In the genomic region with DNA sequence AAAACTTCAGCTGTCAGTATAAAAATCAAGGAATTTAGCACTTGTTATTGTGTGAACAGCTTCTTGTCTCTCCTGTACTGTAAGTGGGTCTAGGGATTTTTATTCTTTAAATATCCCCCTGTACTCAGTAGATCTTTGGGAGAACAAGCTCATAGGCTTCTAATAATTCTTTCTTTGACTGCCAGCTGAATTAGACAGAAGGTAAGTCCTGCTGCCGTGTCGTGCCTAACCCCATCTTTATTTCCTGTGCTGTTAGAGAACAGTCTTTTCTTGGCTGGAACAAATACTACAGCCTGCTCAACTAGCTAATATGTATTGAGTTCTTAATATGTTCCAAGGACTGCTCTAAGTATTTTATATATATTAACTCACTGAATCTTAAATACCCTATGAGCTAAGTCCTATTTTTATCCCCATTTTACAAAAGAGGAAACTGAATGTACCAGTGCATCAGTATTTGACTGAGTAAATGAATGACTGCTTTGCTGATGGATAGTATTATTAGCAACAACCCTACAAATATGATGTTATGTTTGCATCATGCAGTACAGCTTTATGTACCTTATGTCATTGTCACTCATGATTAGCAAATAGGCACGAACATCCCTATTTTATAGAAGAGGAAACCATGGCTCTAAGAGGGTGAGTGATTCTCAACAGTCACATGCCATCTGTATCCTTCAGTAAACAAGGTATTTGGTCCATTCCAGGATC, we compare ENCODE assay signal across 15 cellular contexts. TPM values are rescaled to one million over a fixed set of nuclear protein-coding genes. Genes with fewer than 3 reads are reported as not detected.
DNase-seq lines count a peak whose midpoint lies in the region; ATAC-seq, FAIRE-seq and TF ChIP-seq lines count a peak whose summit lies in the region.
"Had no signal": no experiment of that assay in that cellular context is flagged by ENCODE, and none has a peak within 500 bp of the region (broad histone marks: within the 10 kb centered on the region; RNA-seq: fewer than 3 reads in every experiment).

No MANE protein-coding gene starts in this region.

- H3K27me3 Mint-ChIP-seq in natural killer cell treated with Interleukin-12 subunit alpha and Interleukin-12 subunit beta and Interleukin-15 and Interleukin-18, amount 100 ng/mL, for 72 hours = peaks cover 0 to under 1% of the 10 kb centered on the region in 2 donors
- no peaks in the 10 kb centered on the region for H3K27me3 Mint-ChIP-seq in natural killer cell (ENCODE audit: low read depth in 2 of 2)
- no peaks in the 10 kb centered on the region for H3K27me3 Mint-ChIP-seq in activated T-helper 17 cell treated with anti-CD3 and anti-CD28 coated beads, Interleukin-2, amount 50 U/mL, for 72 hours
- peaks cover 25% of the 10 kb centered on the region for H3K27me3 Mint-ChIP-seq in stimulated activated memory B cell treated with anti-CD40 and anti-IgM and Interleukin-4, amounts not matched to agents 10 μg/mL and 1 μg/mL and 100 μg/mL, for 72 hours
- H3K27me3 Mint-ChIP-seq in glutamatergic neuron (ENCODE audit: unreplicated experiment) = peaks cover 12% of the 10 kb centered on the region

- peak overlapping the region; percentile 0 to 36 for H3K27ac Mint-ChIP-seq in natural killer cell treated with Interleukin-12 subunit alpha and Interleukin-12 subunit beta and Interleukin-15 and Interleukin-18, amount 100 ng/mL, for 72 hours
- H3K27ac Mint-ChIP-seq in natural killer cell (peak overlapping the region in 1 of 2 donors; percentile 59), glutamatergic neuron (ENCODE audit: unreplicated experiment) (no peak overlapping the region)
- H3K27ac Mint-ChIP-seq in activated T-helper 17 cell treated with anti-CD3 and anti-CD28 coated beads, Interleukin-2, amount 50 U/mL, for 72 hours = peak overlapping the region; percentile 35
- peak overlapping the region; percentile 7 for H3K27ac Mint-ChIP-seq in stimulated activated memory B cell treated with anti-CD40 and anti-IgM and Interleukin-4, amounts not matched to agents 10 μg/mL and 1 μg/mL and 100 μg/mL, for 72 hours

- FAIRE-seq in H54 (lab: Jason Lieb, UNC) = no peak

- peaks cover 43 to 55% of the 10 kb centered on the region in 2 donors for H3K4me1 Mint-ChIP-seq in natural killer cell treated with Interleukin-12 subunit alpha and Interleukin-12 subunit beta and Interleukin-15 and Interleukin-18, amount 100 ng/mL, for 72 hours (ENCODE audit: low read depth in 2 of 2)
- peaks cover 25 to 47% of the 10 kb centered on the region in 2 donors for H3K4me1 Mint-ChIP-seq in natural killer cell
- H3K4me1 Mint-ChIP-seq in activated T-helper 17 cell treated with anti-CD3 and anti-CD28 coated beads, Interleukin-2, amount 50 U/mL, for 72 hours = peaks cover 33% of the 10 kb centered on the region
- peaks cover 44% of the 10 kb centered on the region for H3K4me1 Mint-ChIP-seq in stimulated activated memory B cell treated with anti-CD40 and anti-IgM and Interleukin-4, amounts not matched to agents 10 μg/mL and 1 μg/mL and 100 μg/mL, for 72 hours
- H3K4me1 Mint-ChIP-seq in glutamatergic neuron (ENCODE audit: low read depth, unreplicated experiment) = peaks cover 10% of the 10 kb centered on the region

- DNase-seq in natural killer cell treated with Interleukin-12 subunit alpha and Interleukin-12 subunit beta and Interleukin-15 and Interleukin-18, amount 100 ng/mL, for 72 hours (ENCODE audit: low spot score) = no peak
- DNase-seq in natural killer cell (no peak), H54 (ENCODE audit: insufficient read length, low spot score) (no peak), glutamatergic neuron (no peak)
- DNase-seq in activated T-cell treated with anti-CD3 and anti-CD28 coated beads, Interleukin-2, amount 50 U/mL, for 1 hour = no peak
- DNase-seq: activated effector memory CD4-positive, alpha-beta T cell treated with anti-CD3 and anti-CD28 coated beads, Interleukin-2, amount 50 U/mL, for 16 hours; DND-41; hippocampal formation; left ventricle myocardium inferior; NCI-H1694 treated with DMSO at 0.1 percent for 48 hours; SK-N-SH; uterus had no signal

- intact Hi-C loops in natural killer cell (cut with micrococcal nuclease) = no loop called here

- no peaks in the 10 kb centered on the region for H3K9me3 Mint-ChIP-seq in natural killer cell treated with Interleukin-12 subunit alpha and Interleukin-12 subunit beta and Interleukin-15 and Interleukin-18, amount 100 ng/mL, for 72 hours
- H3K9me3 Mint-ChIP-seq in natural killer cell = no peaks in the 10 kb centered on the region
- H3K9me3 Mint-ChIP-seq in activated T-helper 17 cell treated with anti-CD3 and anti-CD28 coated beads, Interleukin-2, amount 50 U/mL, for 72 hours = no peaks in the 10 kb centered on the region
- no peaks in the 10 kb centered on the region for H3K9me3 Mint-ChIP-seq in stimulated activated memory B cell treated with anti-CD40 and anti-IgM and Interleukin-4, amounts not matched to agents 10 μg/mL and 1 μg/mL and 100 μg/mL, for 72 hours
- peaks cover 3% of the 10 kb centered on the region for H3K9me3 Mint-ChIP-seq in glutamatergic neuron (ENCODE audit: unreplicated experiment)

- no peak overlapping the region for H3K4me3 Mint-ChIP-seq in natural killer cell treated with Interleukin-12 subunit alpha and Interleukin-12 subunit beta and Interleukin-15 and Interleukin-18, amount 100 ng/mL, for 72 hours
- H3K4me3 Mint-ChIP-seq in natural killer cell (no peak overlapping the region), glutamatergic neuron (ENCODE audit: unreplicated experiment) (no peak overlapping the region)
- H3K4me3 Mint-ChIP-seq in activated T-helper 17 cell treated with anti-CD3 and anti-CD28 coated beads, Interleukin-2, amount 50 U/mL, for 72 hours = no peak overlapping the region
- H3K4me3 Mint-ChIP-seq in stimulated activated memory B cell treated with anti-CD40 and anti-IgM and Interleukin-4, amounts not matched to agents 10 μg/mL and 1 μg/mL and 100 μg/mL, for 72 hours = no peak overlapping the region

- no peak for TF ChIP-seq CTCF in natural killer cell (IDR thresholded peaks at IDR 0.05)
- no peak for TF ChIP-seq CTCF in glutamatergic neuron (IDR thresholded peaks at IDR 0.05; ENCODE audit: partially characterized antibody, unreplicated experiment)

- TF ChIP-seq POLR2A in H54 (IDR thresholded peaks at IDR 0.05; ENCODE audit: low read depth, low read length) = no peak

- ATAC-seq in natural killer cell treated with Interleukin-12 subunit alpha and Interleukin-12 subunit beta and Interleukin-15 and Interleukin-18, amount 100 ng/mL, for 72 hours = no peak
- no peak for ATAC-seq in natural killer cell
- peak; percentile 67 for ATAC-seq in HG03060 (IDR thresholded peaks at IDR 0.05; ENCODE audit: low read depth, unreplicated experiment)
- ATAC-seq in activated T-helper 17 cell treated with anti-CD3 and anti-CD28 coated beads, Interleukin-2, amount 50 U/mL, for 72 hours (replicated peaks) = no peak
- ATAC-seq in stimulated activated memory B cell treated with anti-CD40 and anti-IgM and Interleukin-4, amounts not matched to agents 10 μg/mL and 1 μg/mL and 100 μg/mL, for 72 hours = no peak

- H3K36me3 Mint-ChIP-seq in natural killer cell treated with Interleukin-12 subunit alpha and Interleukin-12 subunit beta and Interleukin-15 and Interleukin-18, amount 100 ng/mL, for 72 hours = peaks cover 7% of the 10 kb centered on the region
- H3K36me3 Mint-ChIP-seq in natural killer cell = no peaks in the 10 kb centered on the region
- H3K36me3 Mint-ChIP-seq in activated T-helper 17 cell treated with anti-CD3 and anti-CD28 coated beads, Interleukin-2, amount 50 U/mL, for 72 hours (ENCODE audit: low read depth) = peaks cover 31% of the 10 kb centered on the region
- H3K36me3 Mint-ChIP-seq in stimulated activated memory B cell treated with anti-CD40 and anti-IgM and Interleukin-4, amounts not matched to agents 10 μg/mL and 1 μg/mL and 100 μg/mL, for 72 hours = peaks cover 8% of the 10 kb centered on the region
- H3K36me3 Mint-ChIP-seq in glutamatergic neuron (ENCODE audit: unreplicated experiment) = no peaks in the 10 kb centered on the region

RNA-seq across cellular contexts. Expression of a gene that starts 5.5 kb away (rescaled TPM):
- 100 to 1,000 TPM; 159 to 311 TPM for total RNA-seq in natural killer cell treated with Interleukin-12 subunit alpha and Interleukin-12 subunit beta and Interleukin-15 and Interleukin-18, amount 100 ng/mL, for 72 hours
- total RNA-seq in natural killer cell (10 to 100 TPM; 56.3 to 98.9 (median 69.6) TPM), glutamatergic neuron (ENCODE audit: unreplicated experiment) (2.4 TPM)
- total RNA-seq in activated T-helper 17 cell treated with anti-CD3 and anti-CD28 coated beads, Interleukin-2, amount 50 U/mL, for 72 hours = 100 to 1,000 TPM in 1 of 2 donors, 10 to 100 TPM in 1; 43.2 to 107 TPM

Comparison
In these comparisons a context has a peak if more than half of its experiments do, and no peak if none do; other contexts are left out.
1. RNA of a gene that starts 5.5 kb away (total RNA-seq): 159 to 311 TPM in natural killer cell treated with Interleukin-12 subunit alpha and Interleukin-12 subunit beta and Interleukin-15 and Interleukin-18, amount 100 ng/mL, for 72 hours, 43.2 to 107 TPM in activated T-helper 17 cell treated with anti-CD3 and anti-CD28 coated beads, Interleukin-2, amount 50 U/mL, for 72 hours and 56.3 to 98.9 TPM in natural killer cell; 2.4 TPM in glutamatergic neuron (single experiment); every median in the first group is over 10 times any median in the second.